In the genomic region with DNA sequence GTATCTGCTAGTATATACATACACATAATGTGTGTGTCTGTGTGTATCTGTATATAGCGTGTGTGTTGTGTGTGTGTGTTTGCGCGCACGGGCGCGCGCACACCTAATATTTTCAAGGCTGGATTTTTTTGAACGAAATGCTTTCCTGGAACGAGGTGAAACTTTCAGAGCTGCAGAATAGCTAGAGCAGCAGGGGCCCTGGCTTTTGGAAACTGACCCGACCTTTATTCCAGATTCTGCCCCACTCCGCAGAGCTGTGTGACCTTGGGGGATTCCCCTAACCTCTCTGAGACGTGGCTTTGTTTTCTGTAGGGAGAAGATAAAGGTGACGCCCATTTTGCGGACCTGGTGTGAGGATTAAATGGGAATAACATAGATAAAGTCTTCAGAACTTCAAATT, we compare ENCODE assay signal across 9 cellular contexts. TPM values are rescaled to one million over a fixed set of nuclear protein-coding genes. Genes with fewer than 3 reads are reported as not detected.
A peak's percentile ranks its signal among the peaks of the same experiment; 100 is the strongest.
DNase-seq lines count a peak whose midpoint lies in the region; ATAC-seq and TF ChIP-seq lines count a peak whose summit lies in the region.
"Had no signal": no experiment of that assay in that cellular context is flagged by ENCODE, and none has a peak within 500 bp of the region (broad histone marks: within the 10 kb centered on the region; RNA-seq: fewer than 3 reads in every experiment).

No MANE protein-coding gene starts in this region.

- peak overlapping the region; percentile 72 to 79 for H3K27ac ChIP-seq in prostate gland

- no peaks in the 10 kb centered on the region for H3K9me3 ChIP-seq in prostate gland

- CTCF ChIA-PET in activated CD8-positive, alpha-beta T cell treated with anti-CD3 and anti-CD28 coated beads for 36 hours (lab: Charles Lee) = interaction anchor here (0.7 to 2.3 kb wide), 24 partner anchors 10 to 1304 kb away, joined by 3 to 14 read pairs (median 4); no protein-coding TSS in a partner anchor

- peak overlapping the region; percentile 61 to 69 for H3K4me3 ChIP-seq in prostate gland

- peak; percentile 14 for ATAC-seq in HG03175 (IDR thresholded peaks at IDR 0.05; ENCODE audit: unreplicated experiment)
- peak; percentile 34 for ATAC-seq in activated CD8-positive, alpha-beta T cell treated with anti-CD3 and anti-CD28 coated beads for 36 hours

- peaks cover 18% of the 10 kb centered on the region for H3K4me1 Mint-ChIP-seq in activated CD8-positive, alpha-beta T cell treated with anti-CD3 and anti-CD28 coated beads for 36 hours (ENCODE audit: low read depth)

- H3K36me3 Mint-ChIP-seq in activated CD8-positive, alpha-beta T cell treated with anti-CD3 and anti-CD28 coated beads for 36 hours (ENCODE audit: low read depth) = peaks cover 8% of the 10 kb centered on the region

- peak; percentile 41 for DNase-seq in activated CD4-positive, CD25-positive, alpha-beta regulatory T cell treated with anti-CD3 and anti-CD28 coated beads, Interleukin-2, amount 50 U/mL, for 72 hours
- DNase-seq in activated CD4-positive, CD25-positive, alpha-beta regulatory T cell (lab: John Stamatoyannopoulos, UW) = no peak
- DNase-seq in activated CD8-positive, alpha-beta T cell treated with anti-CD3 and anti-CD28 coated beads for 36 hours = peak; percentile 43
- DNase-seq in globus pallidus (ENCODE audit: low spot score) (peak; percentile 11), prostate gland (ENCODE audit: low spot score) (no peak), NCI-H1417 treated with DMSO at 0.1 percent for 48 hours (lab: John Stamatoyannopoulos, UW) (no peak), NCI-H187 treated with DMSO at 0.1 percent for 48 hours (lab: John Stamatoyannopoulos, UW) (no peak)

- TF ChIP-seq POLR2A in prostate gland (IDR thresholded peaks at IDR 0.05) = no peak

- H3K27me3 Mint-ChIP-seq in activated CD8-positive, alpha-beta T cell treated with anti-CD3 and anti-CD28 coated beads for 36 hours = no peaks in the 10 kb centered on the region

- POLR2A ChIA-PET in activated CD8-positive, alpha-beta T cell treated with anti-CD3 and anti-CD28 coated beads for 36 hours (lab: Charles Lee) = interaction anchor here (0.6 to 1.4 kb wide), 3 partner anchors 8 to 215 kb away, joined by 3 to 7 read pairs (median 4); no protein-coding TSS in a partner anchor

- intact Hi-C loops in activated CD8-positive, alpha-beta T cell treated with anti-CD3 and anti-CD28 coated beads for 36 hours (cut with micrococcal nuclease) = loop anchor here (5.0 kb wide), 1 partner anchor 156 kb away; no protein-coding TSS in a partner anchor
- intact Hi-C loops in prostate gland (cut with DNase I) = no loop called here

- H3K27me3 ChIP-seq in prostate gland (replicated peaks; ENCODE audit: insufficient read depth) = no peaks in the 10 kb centered on the region

- no peaks in the 10 kb centered on the region for H3K36me3 ChIP-seq in prostate gland

- no peaks in the 10 kb centered on the region for H3K9me3 Mint-ChIP-seq in activated CD8-positive, alpha-beta T cell treated with anti-CD3 and anti-CD28 coated beads for 36 hours

- TF ChIP-seq CTCF in activated CD8-positive, alpha-beta T cell treated with anti-CD3 and anti-CD28 coated beads for 36 hours (IDR thresholded peaks at IDR 0.05) = no peak
- TF ChIP-seq CTCF in prostate gland (IDR thresholded peaks at IDR 0.05) = no peak

- peak overlapping the region; percentile 93 for H3K27ac Mint-ChIP-seq in activated CD8-positive, alpha-beta T cell treated with anti-CD3 and anti-CD28 coated beads for 36 hours

- WGBS in prostate gland = 3% methylated on average over 14 of the region's 14 CpGs

- H3K4me3 Mint-ChIP-seq in activated CD8-positive, alpha-beta T cell treated with anti-CD3 and anti-CD28 coated beads for 36 hours = peak overlapping the region; percentile 95

- H3K4me1 ChIP-seq in prostate gland (replicated peaks) = no peaks in the 10 kb centered on the region

RNA-seq across cellular contexts. Expression of a gene that starts 0.8 kb away (rescaled TPM):
- 10 to 100 TPM; 21.0 to 21.8 TPM for total RNA-seq in activated CD8-positive, alpha-beta T cell treated with anti-CD3 and anti-CD28 coated beads for 36 hours
- total RNA-seq in prostate gland = 10 to 100 TPM in 1 of 2 donors, 1 to 10 TPM in 1; 9.6 to 17.8 TPM

RNA-seq across cellular contexts. Expression of a gene that starts 22.4 kb away (rescaled TPM):
- total RNA-seq in activated CD8-positive, alpha-beta T cell treated with anti-CD3 and anti-CD28 coated beads for 36 hours = not detected
- total RNA-seq in prostate gland = 1 to 10 TPM in 1 of 2 donors, not detected in 1; 5.1 TPM
- total RNA-seq: dermis microvascular lymphatic vessel endothelial cell had no signal

Comparison
In these comparisons a context has a peak if more than half of its experiments do, and no peak if none do; other contexts are left out.
1. DNase-seq: peak in activated CD4-positive, CD25-positive, alpha-beta regulatory T cell treated with anti-CD3 and anti-CD28 coated beads, Interleukin-2, amount 50 U/mL, for 72 hours (single experiment), activated CD8-positive, alpha-beta T cell treated with anti-CD3 and anti-CD28 coated beads for 36 hours (single experiment) and globus pallidus (single experiment); none in activated CD4-positive, CD25-positive, alpha-beta regulatory T cell (0 of 4), prostate gland (single experiment), NCI-H1417 treated with DMSO at 0.1 percent for 48 hours (single experiment) and NCI-H187 treated with DMSO at 0.1 percent for 48 hours (single experiment).